ENCODE assay signal across 1 cellular context in the genomic region with DNA sequence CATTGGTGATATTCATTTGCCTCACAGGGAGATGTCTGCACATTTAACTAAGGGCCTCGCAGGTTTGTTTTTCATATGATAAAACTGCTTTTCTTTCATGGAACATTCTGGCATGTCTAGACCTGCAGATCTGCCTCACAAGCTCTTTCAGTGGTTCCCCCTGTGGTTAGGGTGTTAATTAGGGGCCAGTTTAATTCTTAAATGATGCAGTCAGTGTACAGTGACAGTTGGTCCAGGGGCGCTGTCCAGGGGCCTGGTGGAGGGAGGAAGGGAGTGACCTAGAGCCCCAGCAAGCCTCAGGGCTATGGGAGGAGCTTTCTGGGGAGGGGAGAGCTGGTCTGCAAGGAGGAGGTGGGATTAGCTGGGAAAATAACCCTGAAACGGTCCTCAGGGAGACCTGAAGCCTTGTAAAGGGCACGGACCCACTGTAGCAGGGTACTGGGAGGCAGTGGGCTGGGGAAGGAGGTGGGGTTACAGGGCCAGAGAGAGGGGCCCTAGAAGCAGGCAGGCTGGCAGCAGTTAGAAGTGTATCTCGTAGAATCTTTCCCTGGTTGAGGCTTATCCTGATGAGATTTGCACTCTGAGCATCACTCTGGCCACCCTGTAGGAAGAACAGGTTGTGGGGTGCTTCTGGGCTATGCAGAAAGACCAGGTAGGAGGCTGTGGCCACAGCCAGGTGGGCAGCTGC.
TF ChIP-seq lines count a peak whose summit lies in the region.

No MANE protein-coding gene starts in this region.

TF ChIP-seq in HEK293, 187 proteins besides CTCF, POLR2A, EP300 and RAD21 (continued from another document and continues in another):
- TF ChIP-seq ZNF629 (tag by site-specific recombination; IDR thresholded peaks at IDR 0.05) (no peak), ZNF324 (tag by site-specific recombination; IDR thresholded peaks at IDR 0.05) (no peak), ZNF423 (tag by site-specific recombination; IDR thresholded peaks at IDR 0.05) (no peak), ZNF433 (tag by site-specific recombination; IDR thresholded peaks at IDR 0.05; ENCODE audit: low read depth) (no peak), ZNF473 (tag by site-specific recombination; IDR thresholded peaks at IDR 0.05) (no peak), ZNF404 (tag by site-specific recombination; IDR thresholded peaks at IDR 0.05) (no peak), TRIM28 (IDR thresholded peaks at IDR 0.05; ENCODE audit: borderline replicate concordance, low read length) (0 out of 2 replicates have a peak, but pooled peaks have one; percentile 24), WT1 (tag by site-specific recombination; IDR thresholded peaks at IDR 0.05) (peak; percentile 96), ZNF843 (tag by site-specific recombination; IDR thresholded peaks at IDR 0.05) (no peak), ZNF140 (tag by site-specific recombination; IDR thresholded peaks at IDR 0.05) (no peak), ZNF76 (tag by site-specific recombination; IDR thresholded peaks at IDR 0.05; ENCODE audit: borderline replicate concordance, low read depth) (no peak), GLI4 (tag by site-specific recombination; IDR thresholded peaks at IDR 0.05) (no peak), ZNF341 (tag by site-specific recombination; IDR thresholded peaks at IDR 0.05; ENCODE audit: low read depth) (peak; percentile 52), ZBTB17 (tag by site-specific recombination; IDR thresholded peaks at IDR 0.05) (no peak), ZNF274 (IDR thresholded peaks at IDR 0.05; ENCODE audit: low read length) (no peak), ZNF274 (tag by site-specific recombination; IDR thresholded peaks at IDR 0.05; ENCODE audit: borderline replicate concordance) (no peak), SCRT2 (tag by site-specific recombination; IDR thresholded peaks at IDR 0.05) (no peak), HOXA7 (CRISPR knock-in tag; IDR thresholded peaks at IDR 0.05; ENCODE audit: borderline replicate concordance) (no peak), ZBTB48 (tag by site-specific recombination; IDR thresholded peaks at IDR 0.05) (peak; percentile 64), ZNF585B (tag by site-specific recombination; IDR thresholded peaks at IDR 0.05) (no peak), ZNF548 (tag by site-specific recombination; IDR thresholded peaks at IDR 0.05) (no peak), ZNF529 (tag by site-specific recombination; IDR thresholded peaks at IDR 0.05; ENCODE audit: insufficient replicate concordance) (no peak)
- TF ChIP-seq, protein P1, sequence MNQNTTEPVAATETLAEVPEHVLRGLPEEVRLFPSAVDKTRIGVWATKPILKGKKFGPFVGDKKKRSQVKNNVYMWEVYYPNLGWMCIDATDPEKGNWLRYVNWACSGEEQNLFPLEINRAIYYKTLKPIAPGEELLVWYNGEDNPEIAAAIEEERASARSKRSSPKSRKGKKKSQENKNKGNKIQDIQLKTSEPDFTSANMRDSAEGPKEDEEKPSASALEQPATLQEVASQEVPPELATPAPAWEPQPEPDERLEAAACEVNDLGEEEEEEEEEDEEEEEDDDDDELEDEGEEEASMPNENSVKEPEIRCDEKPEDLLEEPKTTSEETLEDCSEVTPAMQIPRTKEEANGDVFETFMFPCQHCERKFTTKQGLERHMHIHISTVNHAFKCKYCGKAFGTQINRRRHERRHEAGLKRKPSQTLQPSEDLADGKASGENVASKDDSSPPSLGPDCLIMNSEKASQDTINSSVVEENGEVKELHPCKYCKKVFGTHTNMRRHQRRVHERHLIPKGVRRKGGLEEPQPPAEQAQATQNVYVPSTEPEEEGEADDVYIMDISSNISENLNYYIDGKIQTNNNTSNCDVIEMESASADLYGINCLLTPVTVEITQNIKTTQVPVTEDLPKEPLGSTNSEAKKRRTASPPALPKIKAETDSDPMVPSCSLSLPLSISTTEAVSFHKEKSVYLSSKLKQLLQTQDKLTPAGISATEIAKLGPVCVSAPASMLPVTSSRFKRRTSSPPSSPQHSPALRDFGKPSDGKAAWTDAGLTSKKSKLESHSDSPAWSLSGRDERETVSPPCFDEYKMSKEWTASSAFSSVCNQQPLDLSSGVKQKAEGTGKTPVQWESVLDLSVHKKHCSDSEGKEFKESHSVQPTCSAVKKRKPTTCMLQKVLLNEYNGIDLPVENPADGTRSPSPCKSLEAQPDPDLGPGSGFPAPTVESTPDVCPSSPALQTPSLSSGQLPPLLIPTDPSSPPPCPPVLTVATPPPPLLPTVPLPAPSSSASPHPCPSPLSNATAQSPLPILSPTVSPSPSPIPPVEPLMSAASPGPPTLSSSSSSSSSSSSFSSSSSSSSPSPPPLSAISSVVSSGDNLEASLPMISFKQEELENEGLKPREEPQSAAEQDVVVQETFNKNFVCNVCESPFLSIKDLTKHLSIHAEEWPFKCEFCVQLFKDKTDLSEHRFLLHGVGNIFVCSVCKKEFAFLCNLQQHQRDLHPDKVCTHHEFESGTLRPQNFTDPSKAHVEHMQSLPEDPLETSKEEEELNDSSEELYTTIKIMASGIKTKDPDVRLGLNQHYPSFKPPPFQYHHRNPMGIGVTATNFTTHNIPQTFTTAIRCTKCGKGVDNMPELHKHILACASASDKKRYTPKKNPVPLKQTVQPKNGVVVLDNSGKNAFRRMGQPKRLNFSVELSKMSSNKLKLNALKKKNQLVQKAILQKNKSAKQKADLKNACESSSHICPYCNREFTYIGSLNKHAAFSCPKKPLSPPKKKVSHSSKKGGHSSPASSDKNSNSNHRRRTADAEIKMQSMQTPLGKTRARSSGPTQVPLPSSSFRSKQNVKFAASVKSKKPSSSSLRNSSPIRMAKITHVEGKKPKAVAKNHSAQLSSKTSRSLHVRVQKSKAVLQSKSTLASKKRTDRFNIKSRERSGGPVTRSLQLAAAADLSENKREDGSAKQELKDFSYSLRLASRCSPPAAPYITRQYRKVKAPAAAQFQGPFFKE (tag by site-specific recombination; IDR thresholded peaks at IDR 0.05; ENCODE audit: borderline replicate concordance): no peak
- TF ChIP-seq, protein P2, sequence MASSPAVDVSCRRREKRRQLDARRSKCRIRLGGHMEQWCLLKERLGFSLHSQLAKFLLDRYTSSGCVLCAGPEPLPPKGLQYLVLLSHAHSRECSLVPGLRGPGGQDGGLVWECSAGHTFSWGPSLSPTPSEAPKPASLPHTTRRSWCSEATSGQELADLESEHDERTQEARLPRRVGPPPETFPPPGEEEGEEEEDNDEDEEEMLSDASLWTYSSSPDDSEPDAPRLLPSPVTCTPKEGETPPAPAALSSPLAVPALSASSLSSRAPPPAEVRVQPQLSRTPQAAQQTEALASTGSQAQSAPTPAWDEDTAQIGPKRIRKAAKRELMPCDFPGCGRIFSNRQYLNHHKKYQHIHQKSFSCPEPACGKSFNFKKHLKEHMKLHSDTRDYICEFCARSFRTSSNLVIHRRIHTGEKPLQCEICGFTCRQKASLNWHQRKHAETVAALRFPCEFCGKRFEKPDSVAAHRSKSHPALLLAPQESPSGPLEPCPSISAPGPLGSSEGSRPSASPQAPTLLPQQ (tag by site-specific recombination; IDR thresholded peaks at IDR 0.05): no peak
- TF ChIP-seq, protein P3, sequence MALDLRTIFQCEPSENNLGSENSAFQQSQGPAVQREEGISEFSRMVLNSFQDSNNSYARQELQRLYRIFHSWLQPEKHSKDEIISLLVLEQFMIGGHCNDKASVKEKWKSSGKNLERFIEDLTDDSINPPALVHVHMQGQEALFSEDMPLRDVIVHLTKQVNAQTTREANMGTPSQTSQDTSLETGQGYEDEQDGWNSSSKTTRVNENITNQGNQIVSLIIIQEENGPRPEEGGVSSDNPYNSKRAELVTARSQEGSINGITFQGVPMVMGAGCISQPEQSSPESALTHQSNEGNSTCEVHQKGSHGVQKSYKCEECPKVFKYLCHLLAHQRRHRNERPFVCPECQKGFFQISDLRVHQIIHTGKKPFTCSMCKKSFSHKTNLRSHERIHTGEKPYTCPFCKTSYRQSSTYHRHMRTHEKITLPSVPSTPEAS (tag by site-specific recombination; IDR thresholded peaks at IDR 0.05): no peak
- TF ChIP-seq, protein P4, sequence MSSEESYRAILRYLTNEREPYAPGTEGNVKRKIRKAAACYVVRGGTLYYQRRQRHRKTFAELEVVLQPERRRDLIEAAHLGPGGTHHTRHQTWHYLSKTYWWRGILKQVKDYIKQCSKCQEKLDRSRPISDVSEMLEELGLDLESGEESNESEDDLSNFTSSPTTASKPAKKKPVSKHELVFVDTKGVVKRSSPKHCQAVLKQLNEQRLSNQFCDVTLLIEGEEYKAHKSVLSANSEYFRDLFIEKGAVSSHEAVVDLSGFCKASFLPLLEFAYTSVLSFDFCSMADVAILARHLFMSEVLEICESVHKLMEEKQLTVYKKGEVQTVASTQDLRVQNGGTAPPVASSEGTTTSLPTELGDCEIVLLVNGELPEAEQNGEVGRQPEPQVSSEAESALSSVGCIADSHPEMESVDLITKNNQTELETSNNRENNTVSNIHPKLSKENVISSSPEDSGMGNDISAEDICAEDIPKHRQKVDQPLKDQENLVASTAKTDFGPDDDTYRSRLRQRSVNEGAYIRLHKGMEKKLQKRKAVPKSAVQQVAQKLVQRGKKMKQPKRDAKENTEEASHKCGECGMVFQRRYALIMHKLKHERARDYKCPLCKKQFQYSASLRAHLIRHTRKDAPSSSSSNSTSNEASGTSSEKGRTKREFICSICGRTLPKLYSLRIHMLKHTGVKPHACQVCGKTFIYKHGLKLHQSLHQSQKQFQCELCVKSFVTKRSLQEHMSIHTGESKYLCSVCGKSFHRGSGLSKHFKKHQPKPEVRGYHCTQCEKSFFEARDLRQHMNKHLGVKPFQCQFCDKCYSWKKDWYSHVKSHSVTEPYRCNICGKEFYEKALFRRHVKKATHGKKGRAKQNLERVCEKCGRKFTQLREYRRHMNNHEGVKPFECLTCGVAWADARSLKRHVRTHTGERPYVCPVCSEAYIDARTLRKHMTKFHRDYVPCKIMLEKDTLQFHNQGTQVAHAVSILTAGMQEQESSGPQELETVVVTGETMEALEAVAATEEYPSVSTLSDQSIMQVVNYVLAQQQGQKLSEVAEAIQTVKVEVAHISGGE (tag by site-specific recombination; conservative IDR thresholded peaks at IDR 0.05; ENCODE audit: low read depth): no peak
- TF ChIP-seq, protein P5, sequence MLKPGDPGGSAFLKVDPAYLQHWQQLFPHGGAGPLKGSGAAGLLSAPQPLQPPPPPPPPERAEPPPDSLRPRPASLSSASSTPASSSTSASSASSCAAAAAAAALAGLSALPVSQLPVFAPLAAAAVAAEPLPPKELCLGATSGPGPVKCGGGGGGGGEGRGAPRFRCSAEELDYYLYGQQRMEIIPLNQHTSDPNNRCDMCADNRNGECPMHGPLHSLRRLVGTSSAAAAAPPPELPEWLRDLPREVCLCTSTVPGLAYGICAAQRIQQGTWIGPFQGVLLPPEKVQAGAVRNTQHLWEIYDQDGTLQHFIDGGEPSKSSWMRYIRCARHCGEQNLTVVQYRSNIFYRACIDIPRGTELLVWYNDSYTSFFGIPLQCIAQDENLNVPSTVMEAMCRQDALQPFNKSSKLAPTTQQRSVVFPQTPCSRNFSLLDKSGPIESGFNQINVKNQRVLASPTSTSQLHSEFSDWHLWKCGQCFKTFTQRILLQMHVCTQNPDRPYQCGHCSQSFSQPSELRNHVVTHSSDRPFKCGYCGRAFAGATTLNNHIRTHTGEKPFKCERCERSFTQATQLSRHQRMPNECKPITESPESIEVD (tag by site-specific recombination; IDR thresholded peaks at IDR 0.05): peak; percentile 48
- TF ChIP-seq, protein P6, sequence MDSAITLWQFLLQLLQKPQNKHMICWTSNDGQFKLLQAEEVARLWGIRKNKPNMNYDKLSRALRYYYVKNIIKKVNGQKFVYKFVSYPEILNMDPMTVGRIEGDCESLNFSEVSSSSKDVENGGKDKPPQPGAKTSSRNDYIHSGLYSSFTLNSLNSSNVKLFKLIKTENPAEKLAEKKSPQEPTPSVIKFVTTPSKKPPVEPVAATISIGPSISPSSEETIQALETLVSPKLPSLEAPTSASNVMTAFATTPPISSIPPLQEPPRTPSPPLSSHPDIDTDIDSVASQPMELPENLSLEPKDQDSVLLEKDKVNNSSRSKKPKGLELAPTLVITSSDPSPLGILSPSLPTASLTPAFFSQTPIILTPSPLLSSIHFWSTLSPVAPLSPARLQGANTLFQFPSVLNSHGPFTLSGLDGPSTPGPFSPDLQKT (IDR thresholded peaks at IDR 0.05; ENCODE audit: borderline replicate concordance, low read depth, low read length): no peak
- TF ChIP-seq, protein P7, sequence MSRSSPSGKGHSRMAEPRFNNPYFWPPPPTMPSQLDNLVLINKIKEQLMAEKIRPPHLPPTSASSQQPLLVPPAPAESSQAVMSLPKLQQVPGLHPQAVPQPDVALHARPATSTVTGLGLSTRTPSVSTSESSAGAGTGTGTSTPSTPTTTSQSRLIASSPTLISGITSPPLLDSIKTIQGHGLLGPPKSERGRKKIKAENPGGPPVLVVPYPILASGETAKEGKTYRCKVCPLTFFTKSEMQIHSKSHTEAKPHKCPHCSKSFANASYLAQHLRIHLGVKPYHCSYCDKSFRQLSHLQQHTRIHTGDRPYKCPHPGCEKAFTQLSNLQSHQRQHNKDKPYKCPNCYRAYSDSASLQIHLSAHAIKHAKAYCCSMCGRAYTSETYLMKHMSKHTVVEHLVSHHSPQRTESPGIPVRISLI (tag by site-specific recombination; IDR thresholded peaks at IDR 0.05): no peak
- TF ChIP-seq, protein P8, sequence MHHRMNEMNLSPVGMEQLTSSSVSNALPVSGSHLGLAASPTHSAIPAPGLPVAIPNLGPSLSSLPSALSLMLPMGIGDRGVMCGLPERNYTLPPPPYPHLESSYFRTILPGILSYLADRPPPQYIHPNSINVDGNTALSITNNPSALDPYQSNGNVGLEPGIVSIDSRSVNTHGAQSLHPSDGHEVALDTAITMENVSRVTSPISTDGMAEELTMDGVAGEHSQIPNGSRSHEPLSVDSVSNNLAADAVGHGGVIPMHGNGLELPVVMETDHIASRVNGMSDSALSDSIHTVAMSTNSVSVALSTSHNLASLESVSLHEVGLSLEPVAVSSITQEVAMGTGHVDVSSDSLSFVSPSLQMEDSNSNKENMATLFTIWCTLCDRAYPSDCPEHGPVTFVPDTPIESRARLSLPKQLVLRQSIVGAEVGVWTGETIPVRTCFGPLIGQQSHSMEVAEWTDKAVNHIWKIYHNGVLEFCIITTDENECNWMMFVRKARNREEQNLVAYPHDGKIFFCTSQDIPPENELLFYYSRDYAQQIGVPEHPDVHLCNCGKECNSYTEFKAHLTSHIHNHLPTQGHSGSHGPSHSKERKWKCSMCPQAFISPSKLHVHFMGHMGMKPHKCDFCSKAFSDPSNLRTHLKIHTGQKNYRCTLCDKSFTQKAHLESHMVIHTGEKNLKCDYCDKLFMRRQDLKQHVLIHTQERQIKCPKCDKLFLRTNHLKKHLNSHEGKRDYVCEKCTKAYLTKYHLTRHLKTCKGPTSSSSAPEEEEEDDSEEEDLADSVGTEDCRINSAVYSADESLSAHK (tag by site-specific recombination; IDR thresholded peaks at IDR 0.05): peak; percentile 97
